ENCODE assay signal across 19 cellular contexts in genomic region chr1:20138961-20139550, GRCh38. TPM values are rescaled to one million over a fixed set of nuclear protein-coding genes. Genes with fewer than 3 reads are reported as not detected.
"Had no signal": no experiment of that assay in that cellular context is flagged by ENCODE, and none has a peak within 500 bp of the region (broad histone marks: within the 10 kb centered on the region; RNA-seq: fewer than 3 reads in every experiment).

PLA2G2F (plus strand) TSS chr1:20139323; CDS start chr1:20139428, 105 bp downstream.

- DNase-seq: activated CD4-positive, alpha-beta T cell treated with anti-CD3 and anti-CD28 coated beads for 1 hour; brain microvascular endothelial cell; effector memory CD8-positive, alpha-beta T cell; hippocampal formation; immature natural killer cell; mucosa of descending colon; natural killer cell; stimulated activated CD4-positive, alpha-beta T cell treated with anti-CD3 and anti-CD28 coated beads, Interleukin-15, amount 100 ng/mL, for 24 hours; stimulated activated CD4-positive, alpha-beta T cell treated with anti-CD3 and anti-CD28 coated beads, Interleukin-4, amount 100 ng/mL, for 24 hours; SW 1271 had no signal

- H3K9me3 Mint-ChIP-seq: activated naive CD4-positive, alpha-beta T cell treated with anti-CD3 and anti-CD28 coated beads, Interleukin-2, amount 50 U/mL, for 24 hours; dendritic cell treated with granulocyte-macrophage colony-stimulating factor and Interleukin-4, amounts not matched to agents 40 ng/mL and 50 ng/mL, for 4 days; effector memory CD8-positive, alpha-beta T cell; immature natural killer cell; natural killer cell had no signal

- FAIRE-seq: pancreas had no signal

- H3K9me3 ChIP-seq: mucosa of descending colon, pancreas, SJSA1, tibial artery had no signal

- ATAC-seq: effector memory CD8-positive, alpha-beta T cell; left colon; mucosa of descending colon; natural killer cell; pancreas had no signal

- H3K36me3 ChIP-seq: brain microvascular endothelial cell, pancreas, SJSA1, tibial artery had no signal

- H3K4me3 Mint-ChIP-seq: activated naive CD4-positive, alpha-beta T cell treated with anti-CD3 and anti-CD28 coated beads, Interleukin-2, amount 50 U/mL, for 24 hours; dendritic cell treated with granulocyte-macrophage colony-stimulating factor and Interleukin-4, amounts not matched to agents 40 ng/mL and 50 ng/mL, for 4 days; effector memory CD8-positive, alpha-beta T cell; immature natural killer cell; natural killer cell had no signal

- H3K27me3 ChIP-seq: brain microvascular endothelial cell, pancreas, SJSA1 had no signal

- H3K36me3 Mint-ChIP-seq: activated naive CD4-positive, alpha-beta T cell treated with anti-CD3 and anti-CD28 coated beads, Interleukin-2, amount 50 U/mL, for 24 hours; immature natural killer cell; natural killer cell had no signal

- H3K4me1 Mint-ChIP-seq: activated naive CD4-positive, alpha-beta T cell treated with anti-CD3 and anti-CD28 coated beads, Interleukin-2, amount 50 U/mL, for 24 hours; immature natural killer cell; natural killer cell had no signal

- H3K4me1 ChIP-seq: pancreas, SJSA1, tibial artery had no signal

- H3K27ac Mint-ChIP-seq: activated naive CD4-positive, alpha-beta T cell treated with anti-CD3 and anti-CD28 coated beads, Interleukin-2, amount 50 U/mL, for 24 hours; dendritic cell treated with granulocyte-macrophage colony-stimulating factor and Interleukin-4, amounts not matched to agents 40 ng/mL and 50 ng/mL, for 4 days; effector memory CD8-positive, alpha-beta T cell; immature natural killer cell; natural killer cell had no signal

- H3K27ac ChIP-seq: brain microvascular endothelial cell, epithelial cell of prostate, pancreas, SJSA1, tibial artery had no signal

- H3K4me3 ChIP-seq: mucosa of descending colon, pancreas, SJSA1, tibial artery had no signal

RNA-seq across cellular contexts. Expression of gene PLA2G2F, which starts in this region (rescaled TPM):
- total RNA-seq: natural killer cell, pancreas, renal cortical epithelial cell, SJSA1, skeletal muscle tissue had no signal
- polyA plus RNA-seq: immature natural killer cell, pancreas had no signal
